9 cellular contexts compared by ENCODE assay signal in the genomic region with DNA sequence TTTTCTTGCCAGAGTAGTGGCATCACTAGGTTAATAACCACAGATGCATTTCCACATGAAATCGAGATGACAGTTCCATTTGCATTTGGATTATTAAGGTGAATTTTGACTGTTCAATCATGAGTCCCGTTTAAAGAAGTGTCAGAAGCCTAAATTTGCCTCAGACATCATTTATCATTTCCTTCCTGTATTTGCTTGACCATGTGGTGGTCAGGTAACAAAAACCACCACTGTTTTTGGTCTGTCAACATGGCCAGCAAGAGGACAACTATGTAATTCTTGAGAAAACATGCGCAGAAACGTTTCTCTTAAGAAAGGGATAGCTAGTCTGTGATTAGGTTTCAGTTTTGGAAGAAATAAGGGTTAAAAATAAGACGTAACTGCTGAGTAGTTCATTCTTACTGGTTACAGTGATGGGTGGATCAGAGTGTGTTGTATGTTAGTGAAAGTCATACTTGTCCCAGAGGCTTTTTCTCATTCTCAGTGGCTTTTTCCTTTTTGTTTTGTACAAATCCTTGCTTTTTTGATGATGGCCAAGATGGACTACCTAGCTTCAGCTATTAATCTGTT.
DNase-seq lines count a peak whose midpoint lies in the region; ATAC-seq, FAIRE-seq and TF ChIP-seq lines count a peak whose summit lies in the region.
"Had no signal": no experiment of that assay in that cellular context is flagged by ENCODE, and none has a peak within 500 bp of the region (broad histone marks: within the 10 kb centered on the region; RNA-seq: fewer than 3 reads in every experiment).

No MANE protein-coding gene starts in this region.

- no peaks in the 10 kb centered on the region for H3K27me3 ChIP-seq in keratinocyte (ENCODE audit: control insufficient read depth, extremely low read depth, insufficient read depth, low read length)
- no peaks in the 10 kb centered on the region for H3K27me3 ChIP-seq in thoracic aorta (replicated peaks; ENCODE audit: insufficient read depth)
- no peaks in the 10 kb centered on the region for H3K27me3 ChIP-seq in brain microvascular endothelial cell (replicated peaks)
- H3K27me3 ChIP-seq in body of pancreas, result no peaks in the 10 kb centered on the region

- no peak overlapping the region for H2AFZ ChIP-seq in keratinocyte (ENCODE audit: control insufficient read depth, low read length)

- H3K4me1 Mint-ChIP-seq in activated T-cell treated with anti-CD3 and anti-CD28 coated beads, Interleukin-2, amount 50 U/mL, for 72 hours (ENCODE audit: low read depth), result peaks cover 87% of the 10 kb centered on the region
- H3K4me1 Mint-ChIP-seq in T-cell, result peaks cover 74 to 85% (median 78%) of the 10 kb centered on the region in 3 donors

- H3K4me1 ChIP-seq in keratinocyte (ENCODE audit: control insufficient read depth, extremely low read depth, insufficient read depth, low read length), result peaks cover 28% of the 10 kb centered on the region
- peaks cover 15 to 68% of the 10 kb centered on the region in 2 donors for H3K4me1 ChIP-seq in thoracic aorta (ENCODE audit: control insufficient read depth in 1 of 2, low read depth in 2 of 2)
- peaks cover 83% of the 10 kb centered on the region for H3K4me1 ChIP-seq in body of pancreas

- dilution Hi-C loops in keratinocyte (cut with MboI; ENCODE audit: extremely low pct_ligation_motif_present, low sequenced_read_pairs), result no loop called here

- no peaks in the 10 kb centered on the region for H4K20me1 ChIP-seq in keratinocyte (ENCODE audit: control insufficient read depth, extremely low read depth, insufficient read depth, low read length)

- H3K36me3 ChIP-seq in keratinocyte (ENCODE audit: control insufficient read depth in 2 of 2, extremely low read depth in 1 of 2, insufficient read depth in 2 of 2, low read length in 2 of 2) (peaks cover 8 to 18% of the 10 kb centered on the region in 2 experiments), thoracic aorta (no peaks in the 10 kb centered on the region), brain microvascular endothelial cell (replicated peaks) (peaks cover 19% of the 10 kb centered on the region), body of pancreas (replicated peaks in 1 of 2; ENCODE audit: insufficient read depth in 1 of 2, low read depth in 2 of 2) (peaks cover 0 to 6% of the 10 kb centered on the region in 2 donors)

- CTCF ChIA-PET in T-cell (lab: Charles Lee), result interaction anchor here in 1 of 2 donors (0.6 to 0.8 kb wide), 2 partner anchors 39 to 43 kb away, joined by 3 to 4 read pairs; no protein-coding TSS in a partner anchor

- no peak for TF ChIP-seq POLR2A in body of pancreas (IDR thresholded peaks at IDR 0.05)

- H3K9me1 ChIP-seq in keratinocyte (ENCODE audit: control insufficient read depth, extremely low read depth, insufficient read depth, low read length), result no peaks in the 10 kb centered on the region

- H3K4me3 ChIP-seq in keratinocyte (ENCODE audit: control insufficient read depth in 2 of 3, extremely low read depth in 1 of 3, insufficient read depth in 2 of 3, low read depth in 1 of 3, low read length in 3 of 3), result no peak overlapping the region
- peak overlapping the region; percentile 68 for H3K4me3 ChIP-seq in thoracic aorta
- H3K4me3 ChIP-seq in brain microvascular endothelial cell (ENCODE audit: low read depth, low read length), result no peak overlapping the region
- peak overlapping the region in 1 of 2 donors; percentile 10 for H3K4me3 ChIP-seq in body of pancreas

- FAIRE-seq in keratinocyte (lab: Jason Lieb, UNC), result no peak

- intact Hi-C loops in body of pancreas (cut with DNase I), result no loop called here

- peaks cover 15% of the 10 kb centered on the region for H3K79me2 ChIP-seq in keratinocyte (ENCODE audit: control insufficient read depth, insufficient read depth, low read length)

- DNase-seq in activated T-cell treated with anti-CD3 and anti-CD28 coated beads, Interleukin-2, amount 50 U/mL, for 72 hours, result no peak
- no peak for DNase-seq in activated T-cell treated with anti-CD3 and anti-CD28 coated beads, Interleukin-2, amount 50 U/mL, for 48 hours
- DNase-seq in T-cell (no peak), keratinocyte (ENCODE audit: low read depth, low spot score) (no peak), thoracic aorta (ENCODE audit: low spot score) (no peak), brain microvascular endothelial cell (no peak), body of pancreas (no peak)
- DNase-seq: HFFc6 had no signal

- H3K9me3 ChIP-seq in keratinocyte (ENCODE audit: control insufficient read depth, low read depth, low read length) (no peaks in the 10 kb centered on the region), thoracic aorta (no peaks in the 10 kb centered on the region), body of pancreas (no peaks in the 10 kb centered on the region)

- H3K27ac ChIP-seq in keratinocyte (ENCODE audit: control insufficient read depth, insufficient read depth, low read length), result peak overlapping the region; percentile 64
- no peak overlapping the region for H3K27ac ChIP-seq in thoracic aorta
- H3K27ac ChIP-seq in brain microvascular endothelial cell, result no peak overlapping the region
- peak overlapping the region in 2 of 4 donors; percentile 34 to 88 for H3K27ac ChIP-seq in body of pancreas

- in situ Hi-C loops in brain microvascular endothelial cell (cut with HindIII; ENCODE audit: low pct_ligation_motif_present, low sequenced_read_pairs), result no loop called here

- no peak for ATAC-seq in activated T-cell treated with anti-CD3 and anti-CD28 coated beads, Interleukin-2, amount 50 U/mL, for 72 hours (replicated peaks in 1 of 2)
- ATAC-seq in T-cell (replicated peaks in 1 of 4) (no peak), thoracic aorta (ENCODE audit: insufficient number of reproducible peaks, low FRiP score, low read depth) (no peak), GM21447 (IDR thresholded peaks at IDR 0.05; ENCODE audit: unreplicated experiment) (no peak), body of pancreas (no peak)

- POLR2A ChIA-PET in T-cell (lab: Charles Lee), result interaction anchor here in 1 of 2 donors (1.2 kb wide), 1 partner anchor 40 kb away, joined by 4 read pairs; no protein-coding TSS in a partner anchor

- H3K36me3 Mint-ChIP-seq in activated T-cell treated with anti-CD3 and anti-CD28 coated beads, Interleukin-2, amount 50 U/mL, for 72 hours (ENCODE audit: insufficient read depth in 2 of 2), result peaks cover 13 to 43% of the 10 kb centered on the region in 2 donors
- peaks cover 47% of the 10 kb centered on the region for H3K36me3 Mint-ChIP-seq in T-cell

- H3K9ac ChIP-seq in keratinocyte (ENCODE audit: control insufficient read depth, extremely low read depth, insufficient read depth, low read length), result no peak overlapping the region

- no peak overlapping the region for H3K4me2 ChIP-seq in keratinocyte (ENCODE audit: control insufficient read depth, extremely low read depth, insufficient read depth, low read depth, low read length)

- WGBS in body of pancreas, 2 donors, result 17 to 26% methylated on average over 5 of the region's 5 CpGs

- no peaks in the 10 kb centered on the region for H3K27me3 Mint-ChIP-seq in activated T-cell treated with anti-CD3 and anti-CD28 coated beads, Interleukin-2, amount 50 U/mL, for 72 hours (ENCODE audit: low read depth)
- no peaks in the 10 kb centered on the region for H3K27me3 Mint-ChIP-seq in T-cell

- peak overlapping the region; percentile 84 to 100 for H3K4me3 Mint-ChIP-seq in activated T-cell treated with anti-CD3 and anti-CD28 coated beads, Interleukin-2, amount 50 U/mL, for 72 hours
- peak overlapping the region; percentile 41 to 88 (median 58) for H3K4me3 Mint-ChIP-seq in T-cell
- H3K4me3 Mint-ChIP-seq: HFFc6 had no signal

- peak overlapping the region; percentile 93 for H3K27ac Mint-ChIP-seq in activated T-cell treated with anti-CD3 and anti-CD28 coated beads, Interleukin-2, amount 50 U/mL, for 72 hours
- H3K27ac Mint-ChIP-seq in T-cell, result peak overlapping the region; percentile 12 to 71
- H3K27ac Mint-ChIP-seq: HFFc6 had no signal

- H3K9me3 Mint-ChIP-seq in activated T-cell treated with anti-CD3 and anti-CD28 coated beads, Interleukin-2, amount 50 U/mL, for 72 hours, result no peaks in the 10 kb centered on the region
- H3K9me3 Mint-ChIP-seq in T-cell, result no peaks in the 10 kb centered on the region
- H3K9me3 Mint-ChIP-seq: HFFc6 had no signal

- TF ChIP-seq CTCF in keratinocyte (optimal IDR thresholded peaks at IDR 0.05 in 1 of 3, IDR thresholded peaks at IDR 0.05 in 1 of 3, conservative IDR thresholded peaks at IDR 0.05 in 1 of 3; ENCODE audit: extremely low read depth in 1 of 3, insufficient read depth in 2 of 3, low read length in 3 of 3) (no peak), thoracic aorta (IDR thresholded peaks at IDR 0.05) (no peak), brain microvascular endothelial cell (IDR thresholded peaks at IDR 0.05; ENCODE audit: low read depth, low read length, missing control alignments) (no peak), body of pancreas (IDR thresholded peaks at IDR 0.05) (no peak)
